Comparison of ENCODE assay signal across 1 cellular context in the genomic region with DNA sequence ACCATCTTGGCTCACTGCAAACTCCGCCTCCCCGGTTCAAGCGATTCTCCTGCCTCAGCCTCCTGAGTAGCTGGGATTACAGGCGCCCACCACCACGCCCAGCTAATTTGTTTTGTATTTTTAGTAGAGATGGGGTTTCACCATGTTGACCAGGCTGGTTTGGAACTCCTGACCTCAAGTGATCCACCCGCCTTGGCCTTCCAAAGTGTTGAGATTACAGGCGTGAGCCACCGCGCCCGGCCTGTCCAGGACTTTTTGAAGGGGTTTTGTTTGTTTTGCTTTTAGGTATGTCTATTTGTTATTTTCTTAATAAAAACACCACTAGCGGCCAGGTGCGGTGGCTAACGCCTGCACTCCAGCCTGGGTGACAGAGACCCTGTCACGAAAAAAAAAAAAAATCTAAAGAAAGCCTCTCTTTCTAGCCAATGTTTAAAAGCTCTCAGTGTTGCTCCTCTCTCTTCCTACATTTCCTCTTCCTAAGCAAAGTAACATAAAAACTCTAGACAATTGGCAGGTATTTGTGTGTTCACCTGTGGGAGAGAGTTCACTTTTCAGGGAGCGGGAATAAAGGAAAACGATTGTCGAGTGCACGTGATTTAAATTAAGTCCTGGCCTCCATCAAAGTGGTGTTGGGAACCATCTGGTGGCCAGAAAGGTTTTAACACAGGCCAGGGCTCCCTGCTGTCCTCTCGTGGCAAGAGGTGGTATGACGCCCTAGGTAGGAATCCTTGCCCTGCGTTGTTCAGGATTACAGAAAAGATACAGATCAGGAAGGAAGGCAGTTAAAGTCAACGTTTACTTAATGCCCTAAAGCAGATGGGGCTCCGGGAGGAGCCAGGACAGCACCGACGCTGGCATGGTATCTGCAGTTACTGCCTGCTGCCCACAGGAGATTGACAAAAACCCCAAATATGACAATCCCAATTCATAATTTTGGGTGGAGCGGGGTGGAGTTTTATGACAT.
A peak's percentile ranks its signal among the peaks of the same experiment; 100 is the strongest.
TF ChIP-seq lines count a peak whose summit lies in the region.

No MANE protein-coding gene starts in this region.

TF ChIP-seq in HEK293, 187 proteins besides CTCF, POLR2A, EP300 and RAD21 (continued from another document and continues in another):
- TF ChIP-seq, protein P1, sequence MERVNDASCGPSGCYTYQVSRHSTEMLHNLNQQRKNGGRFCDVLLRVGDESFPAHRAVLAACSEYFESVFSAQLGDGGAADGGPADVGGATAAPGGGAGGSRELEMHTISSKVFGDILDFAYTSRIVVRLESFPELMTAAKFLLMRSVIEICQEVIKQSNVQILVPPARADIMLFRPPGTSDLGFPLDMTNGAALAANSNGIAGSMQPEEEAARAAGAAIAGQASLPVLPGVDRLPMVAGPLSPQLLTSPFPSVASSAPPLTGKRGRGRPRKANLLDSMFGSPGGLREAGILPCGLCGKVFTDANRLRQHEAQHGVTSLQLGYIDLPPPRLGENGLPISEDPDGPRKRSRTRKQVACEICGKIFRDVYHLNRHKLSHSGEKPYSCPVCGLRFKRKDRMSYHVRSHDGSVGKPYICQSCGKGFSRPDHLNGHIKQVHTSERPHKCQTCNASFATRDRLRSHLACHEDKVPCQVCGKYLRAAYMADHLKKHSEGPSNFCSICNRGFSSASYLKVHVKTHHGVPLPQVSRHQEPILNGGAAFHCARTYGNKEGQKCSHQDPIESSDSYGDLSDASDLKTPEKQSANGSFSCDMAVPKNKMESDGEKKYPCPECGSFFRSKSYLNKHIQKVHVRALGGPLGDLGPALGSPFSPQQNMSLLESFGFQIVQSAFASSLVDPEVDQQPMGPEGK (tag by site-specific recombination; IDR thresholded peaks at IDR 0.05) = no peak
- TF ChIP-seq, protein P2, sequence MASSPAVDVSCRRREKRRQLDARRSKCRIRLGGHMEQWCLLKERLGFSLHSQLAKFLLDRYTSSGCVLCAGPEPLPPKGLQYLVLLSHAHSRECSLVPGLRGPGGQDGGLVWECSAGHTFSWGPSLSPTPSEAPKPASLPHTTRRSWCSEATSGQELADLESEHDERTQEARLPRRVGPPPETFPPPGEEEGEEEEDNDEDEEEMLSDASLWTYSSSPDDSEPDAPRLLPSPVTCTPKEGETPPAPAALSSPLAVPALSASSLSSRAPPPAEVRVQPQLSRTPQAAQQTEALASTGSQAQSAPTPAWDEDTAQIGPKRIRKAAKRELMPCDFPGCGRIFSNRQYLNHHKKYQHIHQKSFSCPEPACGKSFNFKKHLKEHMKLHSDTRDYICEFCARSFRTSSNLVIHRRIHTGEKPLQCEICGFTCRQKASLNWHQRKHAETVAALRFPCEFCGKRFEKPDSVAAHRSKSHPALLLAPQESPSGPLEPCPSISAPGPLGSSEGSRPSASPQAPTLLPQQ (tag by site-specific recombination; IDR thresholded peaks at IDR 0.05) = peak; percentile 69
- TF ChIP-seq ZNF791 (tag by site-specific recombination; IDR thresholded peaks at IDR 0.05) = no peak
- TF ChIP-seq, protein P3, sequence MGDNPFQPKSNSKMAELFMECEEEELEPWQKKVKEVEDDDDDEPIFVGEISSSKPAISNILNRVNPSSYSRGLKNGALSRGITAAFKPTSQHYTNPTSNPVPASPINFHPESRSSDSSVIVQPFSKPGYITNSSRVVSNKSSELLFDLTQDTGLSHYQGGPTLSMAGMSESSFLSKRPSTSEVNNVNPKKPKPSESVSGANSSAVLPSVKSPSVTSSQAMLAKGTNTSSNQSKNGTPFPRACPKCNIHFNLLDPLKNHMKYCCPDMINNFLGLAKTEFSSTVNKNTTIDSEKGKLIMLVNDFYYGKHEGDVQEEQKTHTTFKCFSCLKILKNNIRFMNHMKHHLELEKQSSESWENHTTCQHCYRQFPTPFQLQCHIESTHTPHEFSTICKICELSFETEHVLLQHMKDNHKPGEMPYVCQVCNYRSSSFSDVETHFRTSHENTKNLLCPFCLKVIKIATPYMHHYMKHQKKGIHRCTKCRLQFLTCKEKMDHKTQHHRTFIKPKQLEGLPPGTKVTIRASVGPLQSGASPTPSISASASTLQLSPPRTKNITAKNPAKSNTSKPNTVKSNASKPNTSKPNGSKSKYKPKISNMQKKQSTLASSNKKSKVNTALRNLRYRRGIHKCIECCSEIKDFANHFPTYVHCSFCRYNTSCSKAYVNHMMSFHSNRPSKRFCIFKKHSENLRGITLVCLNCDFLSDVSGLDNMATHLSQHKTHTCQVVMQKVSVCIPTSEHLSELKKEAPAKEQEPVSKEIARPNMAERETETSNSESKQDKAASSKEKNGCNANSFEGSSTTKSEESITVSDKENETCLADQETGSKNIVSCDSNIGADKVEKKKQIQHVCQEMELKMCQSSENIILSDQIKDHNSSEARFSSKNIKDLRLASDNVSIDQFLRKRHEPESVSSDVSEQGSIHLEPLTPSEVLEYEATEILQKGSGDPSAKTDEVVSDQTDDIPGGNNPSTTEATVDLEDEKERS (tag by site-specific recombination; IDR thresholded peaks at IDR 0.05) = no peak
- TF ChIP-seq ZNF302 (tag by site-specific recombination; IDR thresholded peaks at IDR 0.05; ENCODE audit: low read depth) = no peak
- 0 out of 2 replicates have a peak, but pooled peaks have one; percentile 16 for TF ChIP-seq WT1 (tag by site-specific recombination; IDR thresholded peaks at IDR 0.05)
- no peak for TF ChIP-seq ZNF214 (tag by site-specific recombination; IDR thresholded peaks at IDR 0.05; ENCODE audit: borderline replicate concordance)
- TF ChIP-seq, protein P4, sequence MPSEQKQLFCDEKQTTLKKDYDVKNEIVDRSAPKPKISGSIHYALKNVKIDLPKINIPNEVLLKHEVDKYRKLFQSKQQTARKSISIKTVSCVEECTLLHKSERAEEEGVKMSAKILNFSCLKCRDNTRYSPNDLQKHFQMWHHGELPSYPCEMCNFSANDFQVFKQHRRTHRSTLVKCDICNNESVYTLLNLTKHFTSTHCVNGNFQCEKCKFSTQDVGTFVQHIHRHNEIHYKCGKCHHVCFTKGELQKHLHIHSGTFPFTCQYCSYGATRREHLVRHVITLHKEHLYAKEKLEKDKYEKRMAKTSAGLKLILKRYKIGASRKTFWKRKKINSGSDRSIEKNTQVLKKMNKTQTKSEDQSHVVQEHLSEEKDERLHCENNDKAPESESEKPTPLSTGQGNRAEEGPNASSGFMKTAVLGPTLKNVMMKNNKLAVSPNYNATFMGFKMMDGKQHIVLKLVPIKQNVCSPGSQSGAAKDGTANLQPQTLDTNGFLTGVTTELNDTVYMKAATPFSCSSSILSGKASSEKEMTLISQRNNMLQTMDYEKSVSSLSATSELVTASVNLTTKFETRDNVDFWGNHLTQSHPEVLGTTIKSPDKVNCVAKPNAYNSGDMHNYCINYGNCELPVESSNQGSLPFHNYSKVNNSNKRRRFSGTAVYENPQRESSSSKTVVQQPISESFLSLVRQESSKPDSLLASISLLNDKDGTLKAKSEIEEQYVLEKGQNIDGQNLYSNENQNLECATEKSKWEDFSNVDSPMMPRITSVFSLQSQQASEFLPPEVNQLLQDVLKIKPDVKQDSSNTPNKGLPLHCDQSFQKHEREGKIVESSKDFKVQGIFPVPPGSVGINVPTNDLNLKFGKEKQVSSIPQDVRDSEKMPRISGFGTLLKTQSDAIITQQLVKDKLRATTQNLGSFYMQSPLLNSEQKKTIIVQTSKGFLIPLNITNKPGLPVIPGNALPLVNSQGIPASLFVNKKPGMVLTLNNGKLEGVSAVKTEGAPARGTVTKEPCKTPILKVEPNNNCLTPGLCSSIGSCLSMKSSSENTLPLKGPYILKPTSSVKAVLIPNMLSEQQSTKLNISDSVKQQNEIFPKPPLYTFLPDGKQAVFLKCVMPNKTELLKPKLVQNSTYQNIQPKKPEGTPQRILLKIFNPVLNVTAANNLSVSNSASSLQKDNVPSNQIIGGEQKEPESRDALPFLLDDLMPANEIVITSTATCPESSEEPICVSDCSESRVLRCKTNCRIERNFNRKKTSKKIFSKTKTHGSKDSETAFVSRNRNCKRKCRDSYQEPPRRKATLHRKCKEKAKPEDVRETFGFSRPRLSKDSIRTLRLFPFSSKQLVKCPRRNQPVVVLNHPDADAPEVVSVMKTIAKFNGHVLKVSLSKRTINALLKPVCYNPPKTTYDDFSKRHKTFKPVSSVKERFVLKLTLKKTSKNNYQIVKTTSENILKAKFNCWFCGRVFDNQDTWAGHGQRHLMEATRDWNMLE (tag by site-specific recombination; conservative IDR thresholded peaks at IDR 0.05; ENCODE audit: low read depth) = no peak
- TF ChIP-seq ZNF248 (tag by site-specific recombination; IDR thresholded peaks at IDR 0.05) = no peak
- no peak for TF ChIP-seq ZSCAN23 (tag by site-specific recombination; IDR thresholded peaks at IDR 0.05)
- TF ChIP-seq ZNF529 (tag by site-specific recombination; IDR thresholded peaks at IDR 0.05; ENCODE audit: insufficient replicate concordance) = no peak
- no peak for TF ChIP-seq ZNF555 (tag by site-specific recombination; conservative IDR thresholded peaks at IDR 0.05)
- no peak for TF ChIP-seq OSR2 (tag by site-specific recombination; IDR thresholded peaks at IDR 0.05)
- no peak for TF ChIP-seq ZNF792 (tag by site-specific recombination; IDR thresholded peaks at IDR 0.05)
- no peak for TF ChIP-seq TRIM28 (IDR thresholded peaks at IDR 0.05; ENCODE audit: borderline replicate concordance, low read length)
- TF ChIP-seq, protein P5, sequence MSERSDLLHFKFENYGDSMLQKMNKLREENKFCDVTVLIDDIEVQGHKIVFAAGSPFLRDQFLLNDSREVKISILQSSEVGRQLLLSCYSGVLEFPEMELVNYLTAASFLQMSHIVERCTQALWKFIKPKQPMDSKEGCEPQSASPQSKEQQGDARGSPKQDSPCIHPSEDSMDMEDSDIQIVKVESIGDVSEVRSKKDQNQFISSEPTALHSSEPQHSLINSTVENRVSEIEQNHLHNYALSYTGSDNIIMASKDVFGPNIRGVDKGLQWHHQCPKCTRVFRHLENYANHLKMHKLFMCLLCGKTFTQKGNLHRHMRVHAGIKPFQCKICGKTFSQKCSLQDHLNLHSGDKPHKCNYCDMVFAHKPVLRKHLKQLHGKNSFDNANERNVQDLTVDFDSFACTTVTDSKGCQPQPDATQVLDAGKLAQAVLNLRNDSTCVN (tag by site-specific recombination; optimal IDR thresholded peaks at IDR 0.05) = peak; percentile 9
- 0 out of 2 replicates have a peak, but pooled peaks have one; percentile 22 for TF ChIP-seq GLIS1 (tag by site-specific recombination; IDR thresholded peaks at IDR 0.05)
- TF ChIP-seq ZNF501 (tag by site-specific recombination; IDR thresholded peaks at IDR 0.05) = peak; percentile 73
- no peak for TF ChIP-seq ZNF112 (tag by site-specific recombination; IDR thresholded peaks at IDR 0.05)
- TF ChIP-seq ZNF514 (tag by site-specific recombination; IDR thresholded peaks at IDR 0.05) = no peak
- 0 out of 2 replicates have a peak, but pooled peaks have one; percentile 77 for TF ChIP-seq ZNF561 (tag by site-specific recombination; IDR thresholded peaks at IDR 0.05; ENCODE audit: borderline replicate concordance)
- peak; percentile 88 for TF ChIP-seq PRDM1 (tag by site-specific recombination; IDR thresholded peaks at IDR 0.05)
- TF ChIP-seq ZFP41 (tag by site-specific recombination; IDR thresholded peaks at IDR 0.05; ENCODE audit: borderline replicate concordance) = no peak
- no peak for TF ChIP-seq ZNF202 (tag by site-specific recombination; IDR thresholded peaks at IDR 0.05; ENCODE audit: borderline replicate concordance)
- peak; percentile 79; the same call in 1 of the 2 replicates for TF ChIP-seq BCL11A (tag by site-specific recombination; IDR thresholded peaks at IDR 0.05; ENCODE audit: low read depth)
- no peak for TF ChIP-seq ZIC2 (tag by site-specific recombination; IDR thresholded peaks at IDR 0.05)
- TF ChIP-seq, protein P6, sequence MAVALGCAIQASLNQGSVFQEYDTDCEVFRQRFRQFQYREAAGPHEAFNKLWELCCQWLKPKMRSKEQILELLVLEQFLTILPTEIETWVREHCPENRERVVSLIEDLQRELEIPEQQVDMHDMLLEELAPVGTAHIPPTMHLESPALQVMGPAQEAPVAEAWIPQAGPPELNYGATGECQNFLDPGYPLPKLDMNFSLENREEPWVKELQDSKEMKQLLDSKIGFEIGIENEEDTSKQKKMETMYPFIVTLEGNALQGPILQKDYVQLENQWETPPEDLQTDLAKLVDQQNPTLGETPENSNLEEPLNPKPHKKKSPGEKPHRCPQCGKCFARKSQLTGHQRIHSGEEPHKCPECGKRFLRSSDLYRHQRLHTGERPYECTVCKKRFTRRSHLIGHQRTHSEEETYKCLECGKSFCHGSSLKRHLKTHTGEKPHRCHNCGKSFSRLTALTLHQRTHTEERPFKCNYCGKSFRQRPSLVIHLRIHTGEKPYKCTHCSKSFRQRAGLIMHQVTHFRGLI (tag by site-specific recombination; IDR thresholded peaks at IDR 0.05) = no peak; the same call in 1 of the 2 replicates
- no peak for TF ChIP-seq ZNF266 (tag by site-specific recombination; IDR thresholded peaks at IDR 0.05; ENCODE audit: low read depth)
- TF ChIP-seq ZNF768 (tag by site-specific recombination; IDR thresholded peaks at IDR 0.05) = no peak
- no peak for TF ChIP-seq GLI4 (tag by site-specific recombination; IDR thresholded peaks at IDR 0.05)
- TF ChIP-seq, protein P7, sequence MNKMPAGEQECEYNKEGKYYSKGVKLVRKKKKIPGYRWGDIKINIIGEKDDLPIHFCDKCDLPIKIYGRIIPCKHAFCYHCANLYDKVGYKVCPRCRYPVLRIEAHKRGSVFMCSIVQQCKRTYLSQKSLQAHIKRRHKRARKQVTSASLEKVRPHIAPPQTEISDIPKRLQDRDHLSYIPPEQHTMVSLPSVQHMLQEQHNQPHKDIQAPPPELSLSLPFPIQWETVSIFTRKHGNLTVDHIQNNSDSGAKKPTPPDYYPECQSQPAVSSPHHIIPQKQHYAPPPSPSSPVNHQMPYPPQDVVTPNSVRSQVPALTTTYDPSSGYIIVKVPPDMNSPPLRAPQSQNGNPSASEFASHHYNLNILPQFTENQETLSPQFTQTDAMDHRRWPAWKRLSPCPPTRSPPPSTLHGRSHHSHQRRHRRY (tag by site-specific recombination; IDR thresholded peaks at IDR 0.05) = no peak
- TF ChIP-seq, protein P8, sequence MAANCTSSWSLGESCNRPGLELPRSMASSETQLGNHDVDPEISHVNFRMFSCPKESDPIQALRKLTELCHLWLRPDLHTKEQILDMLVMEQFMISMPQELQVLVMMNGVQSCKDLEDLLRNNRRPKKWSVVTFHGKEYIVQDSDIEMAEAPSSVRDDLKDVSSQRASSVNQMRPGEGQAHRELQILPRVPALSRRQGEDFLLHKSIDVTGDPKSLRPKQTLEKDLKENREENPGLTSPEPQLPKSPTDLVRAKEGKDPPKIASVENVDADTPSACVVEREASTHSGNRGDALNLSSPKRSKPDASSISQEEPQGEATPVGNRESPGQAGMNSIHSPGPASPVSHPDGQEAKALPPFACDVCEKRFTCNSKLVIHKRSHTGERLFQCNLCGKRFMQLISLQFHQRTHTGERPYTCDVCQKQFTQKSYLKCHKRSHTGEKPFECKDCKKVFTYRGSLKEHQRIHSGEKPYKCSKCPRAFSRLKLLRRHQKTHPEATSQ (tag by site-specific recombination; IDR thresholded peaks at IDR 0.05) = no peak
- no peak for TF ChIP-seq EGR2 (tag by site-specific recombination; IDR thresholded peaks at IDR 0.05; ENCODE audit: low read depth)
- TF ChIP-seq ZFP69B (tag by site-specific recombination; IDR thresholded peaks at IDR 0.05) = 0 out of 2 replicates have a peak, but pooled peaks have one; percentile 35
- no peak for TF ChIP-seq ZNF354C (tag by site-specific recombination; IDR thresholded peaks at IDR 0.05; ENCODE audit: borderline replicate concordance, low read depth)
- TF ChIP-seq, protein P9, sequence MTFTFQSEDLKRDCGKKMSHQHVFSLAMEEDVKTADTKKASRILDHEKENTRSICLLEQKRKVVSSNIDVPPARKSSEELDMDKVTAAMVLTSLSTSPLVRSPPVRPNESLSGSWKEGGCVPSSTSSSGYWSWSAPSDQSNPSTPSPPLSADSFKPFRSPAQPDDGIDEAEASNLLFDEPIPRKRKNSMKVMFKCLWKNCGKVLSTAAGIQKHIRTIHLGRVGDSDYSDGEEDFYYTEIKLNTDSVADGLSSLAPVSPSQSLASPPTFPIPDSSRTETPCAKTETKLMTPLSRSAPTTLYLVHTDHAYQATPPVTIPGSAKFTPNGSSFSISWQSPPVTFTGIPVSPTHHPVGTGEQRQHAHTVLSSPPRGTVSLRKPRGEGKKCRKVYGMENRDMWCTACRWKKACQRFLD (tag by site-specific recombination; IDR thresholded peaks at IDR 0.05) = no peak
